ENCODE assay signal across 30 cellular contexts in the genomic region with DNA sequence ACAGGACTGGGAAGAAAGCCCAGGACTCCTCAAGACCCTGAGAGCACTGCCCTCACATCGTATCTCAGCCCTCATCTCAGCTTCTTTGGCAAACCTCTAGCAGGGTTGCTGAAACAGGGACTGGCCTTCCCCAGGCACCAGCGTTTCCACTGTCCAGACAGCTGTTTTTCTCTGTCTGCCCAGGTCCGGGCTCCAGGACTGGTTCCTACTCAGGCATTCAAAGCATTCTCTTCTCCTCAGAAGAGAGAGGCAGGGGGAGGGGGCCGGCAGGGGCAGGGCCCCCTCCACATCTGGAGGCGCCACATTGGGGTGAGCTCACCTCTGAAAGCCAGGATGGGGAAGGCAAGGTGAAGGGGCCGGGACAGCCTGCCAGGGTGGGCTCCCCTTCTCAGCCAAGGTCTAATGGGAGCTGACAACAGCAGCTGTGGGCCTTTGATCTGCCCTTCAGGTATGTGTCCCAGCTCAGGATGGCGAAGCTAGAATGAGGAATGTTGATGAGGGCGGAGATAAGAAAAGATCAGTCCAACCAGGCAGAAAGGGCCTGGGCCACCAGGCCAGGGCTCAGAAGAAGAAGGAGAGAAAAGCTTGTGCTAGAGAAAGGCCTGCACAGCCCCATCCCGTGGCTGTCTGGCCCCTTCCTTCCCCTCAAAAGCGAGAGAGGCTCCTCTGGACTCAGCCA.
"Had no signal": no experiment of that assay in that cellular context is flagged by ENCODE, and none has a peak within 500 bp of the region (broad histone marks: within the 10 kb centered on the region; RNA-seq: fewer than 3 reads in every experiment).

No MANE protein-coding gene starts in this region.

- H2AFZ ChIP-seq: neural progenitor cell had no signal

- H3K27me3 Mint-ChIP-seq: activated CD4-positive, alpha-beta memory T cell treated with anti-CD3 and anti-CD28 coated beads for 36 hours; activated CD4-positive, alpha-beta T cell treated with anti-CD3 and anti-CD28 coated beads, Interleukin-2, amount 10 ng/mL, durations not matched to agents 24 days and 14 days; activated naive CD4-positive, alpha-beta T cell treated with anti-CD3 and anti-CD28 coated beads, Interleukin-2, amount 10 ng/mL, durations not matched to agents 7 days and 5 days; effector memory CD8-positive, alpha-beta T cell; stimulated activated naive CD8-positive, alpha-beta T cell treated with anti-CD3 and anti-CD28 coated beads, Interleukin-15, Interleukin-2, amounts not matched to agents 100 ng/mL and 50 ng/mL, for 24 hours; type B pancreatic cell had no signal

- H3K9ac ChIP-seq: neural progenitor cell had no signal

- ATAC-seq: activated CD4-positive, CD25-positive, alpha-beta regulatory T cell treated with anti-CD3 and anti-CD28 coated beads, Interleukin-2, amount 50 U/mL, for 24 hours; effector memory CD8-positive, alpha-beta T cell; left lung; lower lobe of right lung; right cardiac atrium had no signal

- H3K9me3 Mint-ChIP-seq: activated CD4-positive, alpha-beta memory T cell treated with anti-CD3 and anti-CD28 coated beads for 36 hours; activated CD4-positive, alpha-beta T cell treated with anti-CD3 and anti-CD28 coated beads, Interleukin-2, amount 10 ng/mL, durations not matched to agents 24 days and 14 days; activated naive CD4-positive, alpha-beta T cell treated with anti-CD3 and anti-CD28 coated beads, Interleukin-2, amount 10 ng/mL, durations not matched to agents 7 days and 5 days; activated naive CD8-positive, alpha-beta T cell treated with anti-CD3 and anti-CD28 coated beads, Interleukin-2, amount 10 ng/mL, durations not matched to agents 7 days and 5 days; activated T-helper 1 cell treated with anti-CD3 and anti-CD28 coated beads, Interleukin-12 subunit alpha, Interleukin-12 subunit beta, Interleukin-2, Interleukin-4 antibody, amounts not matched to agents 30 ng/mL and 10 ng/mL and 1 ng/mL, durations not matched to agents 14 hours and 24 hours and 36 hours; effector memory CD8-positive, alpha-beta T cell; naive B cell; stimulated activated naive CD8-positive, alpha-beta T cell treated with anti-CD3 and anti-CD28 coated beads, Interleukin-15, Interleukin-2, amounts not matched to agents 100 ng/mL and 50 ng/mL, for 24 hours; type B pancreatic cell had no signal

- H3K4me2 ChIP-seq: neural progenitor cell had no signal

- H3K4me1 Mint-ChIP-seq: activated CD4-positive, alpha-beta T cell treated with anti-CD3 and anti-CD28 coated beads, Interleukin-2, amount 10 ng/mL, durations not matched to agents 24 days and 14 days; activated naive CD4-positive, alpha-beta T cell treated with anti-CD3 and anti-CD28 coated beads, Interleukin-2, amount 10 ng/mL, durations not matched to agents 7 days and 5 days; activated naive CD8-positive, alpha-beta T cell treated with anti-CD3 and anti-CD28 coated beads, Interleukin-2, amount 10 ng/mL, durations not matched to agents 7 days and 5 days; naive B cell had no signal

- H3K4me3 ChIP-seq: left lung, lower lobe of right lung, neural progenitor cell, thoracic aorta had no signal

- H3K27ac ChIP-seq: brain microvascular endothelial cell, left lung, lower lobe of right lung, neural progenitor cell, thoracic aorta, VCaP had no signal

- H3K36me3 ChIP-seq: brain microvascular endothelial cell, left lung, lower lobe of right lung, neural progenitor cell, thoracic aorta had no signal

- H3K4me1 ChIP-seq: left lung had no signal

- DNase-seq: activated CD4-positive, alpha-beta memory T cell treated with anti-CD3 and anti-CD28 coated beads for 36 hours; activated CD4-positive, alpha-beta T cell treated with anti-CD3 and anti-CD28 coated beads, Interleukin-2, amount 10 ng/mL, durations not matched to agents 24 days and 14 days; activated CD8-positive, alpha-beta memory T cell treated with anti-CD3 and anti-CD28 coated beads, Interleukin-2, amount 50 U/mL, for 4 hours; activated effector memory CD4-positive, alpha-beta T cell treated with anti-CD3 and anti-CD28 coated beads, Interleukin-2, amount 50 U/mL, for 16 hours; activated naive CD4-positive, alpha-beta T cell treated with anti-CD3 and anti-CD28 coated beads, Interleukin-2, amount 10 ng/mL, durations not matched to agents 7 days and 5 days; activated naive CD8-positive, alpha-beta T cell treated with anti-CD3 and anti-CD28 coated beads, Interleukin-2, amount 10 ng/mL, durations not matched to agents 7 days and 5 days; activated T-cell treated with anti-CD3 and anti-CD28 coated beads, Interleukin-2, amount 50 U/mL, for 1 hour; amniotic stem cell; brain microvascular endothelial cell; cortex of kidney; effector memory CD8-positive, alpha-beta T cell; foreskin fibroblast; head of caudate nucleus; hypothalamus; kidney glomerular epithelial cell; left lung; lower lobe of right lung; naive B cell; occipital lobe; posterior cingulate gyrus; right cardiac atrium; stimulated activated CD4-positive, alpha-beta T cell treated with anti-CD3 and anti-CD28 coated beads, Interleukin-12 subunit alpha, Interleukin-12 subunit beta, amount 100 ng/mL, for 4 hours; stimulated activated CD4-positive, alpha-beta T cell treated with anti-CD3 and anti-CD28 coated beads, Interleukin-4, amount 100 ng/mL, for 1 hour had no signal

- H3K27ac Mint-ChIP-seq: activated CD4-positive, alpha-beta memory T cell treated with anti-CD3 and anti-CD28 coated beads for 36 hours; activated CD4-positive, alpha-beta T cell treated with anti-CD3 and anti-CD28 coated beads, Interleukin-2, amount 10 ng/mL, durations not matched to agents 24 days and 14 days; activated naive CD4-positive, alpha-beta T cell treated with anti-CD3 and anti-CD28 coated beads, Interleukin-2, amount 10 ng/mL, durations not matched to agents 7 days and 5 days; activated naive CD8-positive, alpha-beta T cell treated with anti-CD3 and anti-CD28 coated beads, Interleukin-2, amount 10 ng/mL, durations not matched to agents 7 days and 5 days; activated T-helper 1 cell treated with anti-CD3 and anti-CD28 coated beads, Interleukin-12 subunit alpha, Interleukin-12 subunit beta, Interleukin-2, Interleukin-4 antibody, amounts not matched to agents 30 ng/mL and 10 ng/mL and 1 ng/mL, durations not matched to agents 14 hours and 24 hours and 36 hours; effector memory CD8-positive, alpha-beta T cell; naive B cell; neural progenitor cell; stimulated activated naive CD8-positive, alpha-beta T cell treated with anti-CD3 and anti-CD28 coated beads, Interleukin-15, Interleukin-2, amounts not matched to agents 100 ng/mL and 50 ng/mL, for 24 hours; type B pancreatic cell had no signal

- H3K27me3 ChIP-seq: brain microvascular endothelial cell, left lung, neural progenitor cell had no signal

- H3K36me3 Mint-ChIP-seq: activated CD4-positive, alpha-beta memory T cell treated with anti-CD3 and anti-CD28 coated beads for 36 hours; activated naive CD4-positive, alpha-beta T cell treated with anti-CD3 and anti-CD28 coated beads, Interleukin-2, amount 10 ng/mL, durations not matched to agents 7 days and 5 days; activated naive CD8-positive, alpha-beta T cell treated with anti-CD3 and anti-CD28 coated beads, Interleukin-2, amount 10 ng/mL, durations not matched to agents 7 days and 5 days; naive B cell; neural progenitor cell; type B pancreatic cell had no signal

- H3K4me3 Mint-ChIP-seq: activated CD4-positive, alpha-beta memory T cell treated with anti-CD3 and anti-CD28 coated beads for 36 hours; activated CD4-positive, alpha-beta T cell treated with anti-CD3 and anti-CD28 coated beads, Interleukin-2, amount 10 ng/mL, durations not matched to agents 24 days and 14 days; activated naive CD4-positive, alpha-beta T cell treated with anti-CD3 and anti-CD28 coated beads, Interleukin-2, amount 10 ng/mL, durations not matched to agents 7 days and 5 days; activated naive CD8-positive, alpha-beta T cell treated with anti-CD3 and anti-CD28 coated beads, Interleukin-2, amount 10 ng/mL, durations not matched to agents 7 days and 5 days; activated T-helper 1 cell treated with anti-CD3 and anti-CD28 coated beads, Interleukin-12 subunit alpha, Interleukin-12 subunit beta, Interleukin-2, Interleukin-4 antibody, amounts not matched to agents 30 ng/mL and 10 ng/mL and 1 ng/mL, durations not matched to agents 14 hours and 24 hours and 36 hours; effector memory CD8-positive, alpha-beta T cell; naive B cell; neural progenitor cell; stimulated activated naive CD8-positive, alpha-beta T cell treated with anti-CD3 and anti-CD28 coated beads, Interleukin-15, Interleukin-2, amounts not matched to agents 100 ng/mL and 50 ng/mL, for 24 hours; type B pancreatic cell had no signal

- H3K9me3 ChIP-seq: left lung, lower lobe of right lung, thoracic aorta had no signal
